In the genomic region with DNA sequence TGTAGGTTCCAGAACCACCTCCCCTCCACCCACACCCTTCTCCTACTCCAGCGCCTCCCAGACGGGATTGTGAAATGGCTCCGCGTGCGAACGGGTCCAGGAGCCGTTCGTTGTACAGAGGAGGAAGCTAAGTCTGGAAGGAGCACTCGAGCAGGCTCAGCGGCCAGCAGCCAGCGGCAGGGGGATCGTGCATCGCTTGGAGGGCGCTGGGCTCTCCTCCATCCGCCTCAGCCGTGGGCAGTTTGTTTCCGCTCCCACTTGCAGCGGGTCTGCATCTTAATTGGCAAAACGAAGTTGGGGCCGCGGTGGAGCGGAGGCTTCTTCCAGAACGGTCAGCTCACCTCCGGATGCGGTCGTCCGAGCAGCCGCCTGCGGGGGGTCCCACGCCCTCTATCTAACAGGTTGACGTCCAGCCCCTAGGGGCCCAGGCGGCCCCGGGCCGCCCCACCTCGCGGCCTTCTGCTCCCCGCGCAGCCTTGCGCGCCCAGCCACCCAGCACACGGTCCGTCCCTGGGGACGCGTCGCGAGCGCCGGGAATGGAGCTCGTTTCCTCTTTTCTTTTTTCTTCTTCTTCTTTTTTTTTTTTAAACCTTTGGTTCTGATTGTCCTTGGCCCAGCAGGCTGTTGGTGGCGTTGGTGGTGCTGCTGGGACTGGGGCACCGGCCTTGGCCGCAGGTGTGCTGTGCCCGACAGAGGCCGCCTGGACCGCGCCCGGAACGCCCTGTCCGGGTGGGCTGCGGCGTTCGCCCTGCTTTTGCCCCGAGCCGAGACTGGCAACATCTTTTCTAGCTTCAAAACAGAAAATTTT, we compare ENCODE assay signal across 9 cellular contexts. TPM values are rescaled to one million over a fixed set of nuclear protein-coding genes. Genes with fewer than 3 reads are reported as not detected.
A peak's percentile ranks its signal among the peaks of the same experiment; 100 is the strongest.
DNase-seq lines count a peak whose midpoint lies in the region; ATAC-seq and TF ChIP-seq lines count a peak whose summit lies in the region.
"Had no signal": no experiment of that assay in that cellular context is flagged by ENCODE, and none has a peak within 500 bp of the region (broad histone marks: within the 10 kb centered on the region; RNA-seq: fewer than 3 reads in every experiment).

No MANE protein-coding gene starts in this region.

- H3K27ac ChIP-seq in breast epithelium (no peak overlapping the region), upper lobe of right lung (no peak overlapping the region)
- H3K27ac ChIP-seq: neutrophil had no signal

- H3K27me3 Mint-ChIP-seq in MCF 10A (ENCODE audit: insufficient read depth, unreplicated experiment): peaks cover 16% of the 10 kb centered on the region
- peaks cover 67% of the 10 kb centered on the region for H3K27me3 Mint-ChIP-seq in activated naive CD8-positive, alpha-beta T cell treated with anti-CD3 and anti-CD28 coated beads, Interleukin-2, amount 10 ng/mL, durations not matched to agents 7 days and 5 days

- no peak overlapping the region for H3K27ac Mint-ChIP-seq in MCF 10A (ENCODE audit: low read depth, unreplicated experiment)
- no peak overlapping the region for H3K27ac Mint-ChIP-seq in activated naive CD8-positive, alpha-beta T cell treated with anti-CD3 and anti-CD28 coated beads, Interleukin-2, amount 10 ng/mL, durations not matched to agents 7 days and 5 days

- DNase-seq in breast epithelium (ENCODE audit: low spot score in 2 of 2) (no peak), MCF 10A (ENCODE audit: unreplicated experiment) (no peak), left kidney (ENCODE audit: low read depth, low spot score) (peak; percentile 72), upper lobe of right lung (peak; percentile 79), amniotic stem cell (lab: John Stamatoyannopoulos, UW) (no peak), RKO (ENCODE audit: low spot score) (no peak)
- no peak for DNase-seq in activated naive CD8-positive, alpha-beta T cell treated with anti-CD3 and anti-CD28 coated beads, Interleukin-2, amount 10 ng/mL, durations not matched to agents 7 days and 5 days
- DNase-seq in activated CD4-positive, CD25-positive, alpha-beta regulatory T cell treated with anti-CD3 and anti-CD28 coated beads, Interleukin-2, amount 50 U/mL, for 72 hours: no peak

- H3K4me1 ChIP-seq in breast epithelium: peaks cover 3 to 4% of the 10 kb centered on the region in 2 donors
- H3K4me1 ChIP-seq in upper lobe of right lung: peaks cover 31% of the 10 kb centered on the region

- no peak for TF ChIP-seq POLR2A in breast epithelium (IDR thresholded peaks at IDR 0.05)

- BruUV-seq in MCF 10A (replicated peaks; lab: Mats Ljungman, UMichigan): no TSS peak

- H3K27me3 ChIP-seq in breast epithelium (peaks cover 7 to 73% of the 10 kb centered on the region in 2 donors), upper lobe of right lung (peaks cover 74% of the 10 kb centered on the region)

- CTCF ChIA-PET in MCF 10A (lab: Yijun Ruan, JAX): interaction anchor here (0.6 to 1.6 kb wide), 5 partner anchors 18 to 804 kb away, joined by 3 to 8 read pairs (median 3); no protein-coding TSS in a partner anchor

- no peaks in the 10 kb centered on the region for H3K9me3 ChIP-seq in breast epithelium
- no peaks in the 10 kb centered on the region for H3K9me3 ChIP-seq in upper lobe of right lung
- H3K9me3 ChIP-seq: neutrophil had no signal

- POLR2A ChIA-PET in MCF 10A (lab: Yijun Ruan, JAX): no interaction called here
- POLR2A ChIA-PET in activated naive CD8-positive, alpha-beta T cell treated with anti-CD3 and anti-CD28 coated beads, Interleukin-2, amount 10 ng/mL, durations not matched to agents 7 days and 5 days (lab: Charles Lee): no interaction called here

- H3K4me3 ChIP-seq in breast epithelium (peak overlapping the region in 2 of 3 donors; percentile 29 to 56), upper lobe of right lung (peak overlapping the region; percentile 19)

- H3K9me3 Mint-ChIP-seq in MCF 10A (ENCODE audit: unreplicated experiment): no peaks in the 10 kb centered on the region
- no peaks in the 10 kb centered on the region for H3K9me3 Mint-ChIP-seq in activated naive CD8-positive, alpha-beta T cell treated with anti-CD3 and anti-CD28 coated beads, Interleukin-2, amount 10 ng/mL, durations not matched to agents 7 days and 5 days

- H3K4me1 Mint-ChIP-seq in MCF 10A (ENCODE audit: insufficient read depth, unreplicated experiment): peaks cover 8% of the 10 kb centered on the region
- peaks cover 36% of the 10 kb centered on the region for H3K4me1 Mint-ChIP-seq in activated naive CD8-positive, alpha-beta T cell treated with anti-CD3 and anti-CD28 coated beads, Interleukin-2, amount 10 ng/mL, durations not matched to agents 7 days and 5 days

- ATAC-seq in activated naive CD8-positive, alpha-beta T cell treated with anti-CD3 and anti-CD28 coated beads, Interleukin-2, amount 10 ng/mL, durations not matched to agents 7 days and 5 days (ENCODE audit: low read depth): no peak
- ATAC-seq in upper lobe of right lung: peak; percentile 57

- no peak overlapping the region for H3K4me3 Mint-ChIP-seq in MCF 10A (ENCODE audit: unreplicated experiment)
- H3K4me3 Mint-ChIP-seq in activated naive CD8-positive, alpha-beta T cell treated with anti-CD3 and anti-CD28 coated beads, Interleukin-2, amount 10 ng/mL, durations not matched to agents 7 days and 5 days: peak overlapping the region; percentile 61

- H3K36me3 Mint-ChIP-seq in MCF 10A (ENCODE audit: insufficient read depth, unreplicated experiment): no peaks in the 10 kb centered on the region
- H3K36me3 Mint-ChIP-seq in activated naive CD8-positive, alpha-beta T cell treated with anti-CD3 and anti-CD28 coated beads, Interleukin-2, amount 10 ng/mL, durations not matched to agents 7 days and 5 days: peaks cover 3% of the 10 kb centered on the region

- no peak for TF ChIP-seq CTCF in breast epithelium (IDR thresholded peaks at IDR 0.05)
- no peak for TF ChIP-seq CTCF in MCF 10A (IDR thresholded peaks at IDR 0.05; ENCODE audit: unreplicated experiment)
- no peak for TF ChIP-seq CTCF in upper lobe of right lung (IDR thresholded peaks at IDR 0.05)

- intact Hi-C loops in breast epithelium (cut with DNase I; ENCODE audit: low total_unique reads): no loop called here
- intact Hi-C loops in MCF 10A (cut with micrococcal nuclease): no loop called here
- intact Hi-C loops in upper lobe of right lung (cut with DNase I): loop anchor here (10.0 kb wide), 1 partner anchor 134 kb away; no protein-coding TSS in a partner anchor

- H3K36me3 ChIP-seq in breast epithelium (no peaks in the 10 kb centered on the region), upper lobe of right lung (no peaks in the 10 kb centered on the region)
- H3K36me3 ChIP-seq: neutrophil had no signal

RNA-seq across cellular contexts. Expression of a gene that starts 3.9 kb away (rescaled TPM):
- 1 to 10 TPM in 2 of 3 donors, not detected in 1; 2.6 to 2.9 TPM for total RNA-seq in breast epithelium
- 0.23 TPM in 1 of 2 replicates, not detected in the other for total RNA-seq in MCF 10A (2022)
- 1 to 10 TPM; 1.1 to 1.4 TPM for total RNA-seq in activated naive CD8-positive, alpha-beta T cell treated with anti-CD3 and anti-CD28 coated beads, Interleukin-2, amount 10 ng/mL, durations not matched to agents 7 days and 5 days
- total RNA-seq in upper lobe of right lung: not detected

Comparison
In these comparisons a context has a peak if more than half of its experiments do, and no peak if none do; other contexts are left out.
1. DNase-seq: peak in left kidney (single experiment) and upper lobe of right lung (single experiment); none in breast epithelium (0 of 2), MCF 10A (single experiment), activated naive CD8-positive, alpha-beta T cell treated with anti-CD3 and anti-CD28 coated beads, Interleukin-2, amount 10 ng/mL, durations not matched to agents 7 days and 5 days (single experiment), amniotic stem cell (single experiment), activated CD4-positive, CD25-positive, alpha-beta regulatory T cell treated with anti-CD3 and anti-CD28 coated beads, Interleukin-2, amount 50 U/mL, for 72 hours (single experiment) and RKO (single experiment).